22 cellular contexts compared by ENCODE assay signal in the genomic region with DNA sequence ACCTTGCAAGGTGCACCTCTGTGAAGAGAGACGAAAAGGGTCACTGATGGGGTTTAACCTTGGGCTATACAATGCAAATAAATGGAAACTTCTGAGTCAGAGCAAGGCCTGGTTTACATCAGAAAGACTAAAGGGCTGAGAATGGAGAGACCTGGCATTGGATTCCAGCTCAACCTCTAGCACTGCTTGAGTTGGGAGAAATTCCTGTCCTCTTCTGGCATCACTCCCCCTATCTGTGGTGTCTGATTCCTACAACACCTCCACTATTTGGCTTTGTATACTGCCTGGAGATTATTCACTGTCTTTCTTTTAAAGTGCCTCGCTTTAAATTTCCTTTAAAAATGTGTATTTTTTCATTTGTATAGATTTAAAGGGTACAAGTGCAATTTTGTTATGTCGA.
DNase-seq lines count a peak whose midpoint lies in the region; ATAC-seq and TF ChIP-seq lines count a peak whose summit lies in the region.
"Had no signal": no experiment of that assay in that cellular context is flagged by ENCODE, and none has a peak within 500 bp of the region (broad histone marks: within the 10 kb centered on the region; RNA-seq: fewer than 3 reads in every experiment).

No MANE protein-coding gene starts in this region.

- H3K4me3 Mint-ChIP-seq in endodermal cell (no peak overlapping the region), progenitor cell of endocrine pancreas (ENCODE audit: low read depth) (no peak overlapping the region)
- H3K4me3 Mint-ChIP-seq in CD8-positive, alpha-beta memory T cell, result no peak overlapping the region
- H3K4me3 Mint-ChIP-seq: activated B cell treated with CpG ODN at 0.5 μM for 24 hours; activated naive CD8-positive, alpha-beta T cell treated with anti-CD3 and anti-CD28 coated beads for 36 hours had no signal

- H3K27me3 Mint-ChIP-seq in endodermal cell (ENCODE audit: insufficient read depth), result no peaks in the 10 kb centered on the region
- peaks cover 21% of the 10 kb centered on the region for H3K27me3 Mint-ChIP-seq in progenitor cell of endocrine pancreas
- peaks cover 0 to 5% of the 10 kb centered on the region in 2 donors for H3K27me3 Mint-ChIP-seq in CD8-positive, alpha-beta memory T cell
- H3K27me3 Mint-ChIP-seq: activated B cell treated with CpG ODN at 0.5 μM for 24 hours had no signal

- H3K4me1 ChIP-seq in endodermal cell (ENCODE audit: control insufficient read depth, insufficient read depth, low read length), result no peaks in the 10 kb centered on the region
- no peaks in the 10 kb centered on the region for H3K4me1 ChIP-seq in CD8-positive, alpha-beta memory T cell (ENCODE audit: insufficient read depth, low read length)
- H3K4me1 ChIP-seq in foreskin keratinocyte, result no peaks in the 10 kb centered on the region

- TF ChIP-seq CTCF in GM12864 (IDR thresholded peaks at IDR 0.05; ENCODE audit: low read depth, low read length, missing control alignments) (peak; percentile 5), LNCaP clone FGC (IDR thresholded peaks at IDR 0.05; ENCODE audit: control insufficient read depth, extremely low read depth, insufficient read depth) (0 out of 2 replicates have a peak, but pooled peaks have one; percentile 20), endodermal cell (conservative IDR thresholded peaks at IDR 0.05) (peak; percentile 75), progenitor cell of endocrine pancreas (IDR thresholded peaks at IDR 0.05; ENCODE audit: unreplicated experiment) (peak; percentile 28), foreskin keratinocyte (conservative IDR thresholded peaks at IDR 0.05) (no peak)

- H3K9ac ChIP-seq in endodermal cell (ENCODE audit: extremely low read depth, low read length, poor library complexity, severe bottlenecking), result no peak overlapping the region

- no peaks in the 10 kb centered on the region for H3K27me3 ChIP-seq in endodermal cell (ENCODE audit: control insufficient read depth, insufficient read depth, low read length, poor library complexity, severe bottlenecking)
- no peaks in the 10 kb centered on the region for H3K27me3 ChIP-seq in CD8-positive, alpha-beta memory T cell (ENCODE audit: insufficient read depth, low read length, poor library complexity, severe bottlenecking)
- no peaks in the 10 kb centered on the region for H3K27me3 ChIP-seq in foreskin keratinocyte

- no peaks in the 10 kb centered on the region for H3K9me3 Mint-ChIP-seq in endodermal cell
- no peaks in the 10 kb centered on the region for H3K9me3 Mint-ChIP-seq in progenitor cell of endocrine pancreas (ENCODE audit: low read depth)
- H3K9me3 Mint-ChIP-seq in CD8-positive, alpha-beta memory T cell, result peaks cover 0 to 7% (median 2%) of the 10 kb centered on the region in 5 donors

- DNase-seq in GM12864 (ENCODE audit: low read depth), result no peak
- no peak for DNase-seq in LNCaP clone FGC (ENCODE audit: low read depth)
- DNase-seq in endodermal cell, result peak; percentile 64
- no peak for DNase-seq in progenitor cell of endocrine pancreas (ENCODE audit: low spot score, unreplicated experiment)
- DNase-seq in CD8-positive, alpha-beta memory T cell, result no peak
- DNase-seq in NCI-H1048 (lab: John Stamatoyannopoulos, UW), result no peak
- no peak for DNase-seq in foreskin keratinocyte
- DNase-seq: activated B cell treated with CpG ODN at 0.5 μM for 24 hours; activated CD4-positive, alpha-beta T cell treated with anti-CD3 and anti-CD28 coated beads, Interleukin-2, amount 50 U/mL, for 4 hours; activated CD8-positive, alpha-beta memory T cell treated with anti-CD3 and anti-CD28 coated beads, Interleukin-2, amount 50 U/mL, for 4 hours; activated naive CD8-positive, alpha-beta T cell treated with anti-CD3 and anti-CD28 coated beads for 36 hours; central memory CD4-positive, alpha-beta T cell; COR-L47; kidney glomerular epithelial cell; NCI-H1417 treated with DMSO at 0.1 percent for 48 hours; NCI-H2107; NCI-H446 treated with DMSO at 0.1 percent for 48 hours; retina; stimulated activated CD4-positive, alpha-beta T cell treated with anti-CD3 and anti-CD28 coated beads, Interleukin-2, amount 100 ng/mL, for 48 hours; stimulated activated naive CD4-positive, alpha-beta T cell had no signal

- POLR2A ChIA-PET in CD8-positive, alpha-beta memory T cell (lab: Charles Lee), result no interaction called here

- H3K27ac ChIP-seq in endodermal cell (ENCODE audit: low read depth, low read length) (no peak overlapping the region), foreskin keratinocyte (no peak overlapping the region)
- no peak overlapping the region for H3K27ac ChIP-seq in CD8-positive, alpha-beta memory T cell (ENCODE audit: low read depth, low read length)
- H3K27ac ChIP-seq: RWPE1, thoracic aorta had no signal

- no peak overlapping the region for H3K4me3 ChIP-seq in GM12864 (ENCODE audit: low read depth, low read length)
- H3K4me3 ChIP-seq in LNCaP clone FGC (ENCODE audit: low read depth, low read length), result no peak overlapping the region
- H3K4me3 ChIP-seq in endodermal cell (ENCODE audit: low read length), result no peak overlapping the region
- no peak overlapping the region for H3K4me3 ChIP-seq in CD8-positive, alpha-beta memory T cell (ENCODE audit: low read length)
- H3K4me3 ChIP-seq: thoracic aorta had no signal

- 54 to 68% methylated on average over 3 of the region's 3 CpGs for WGBS in endodermal cell (ENCODE audit: insufficient coverage in 1 of 2, insufficient read length in 1 of 2), 2 experiments

- H3K9me3 ChIP-seq in endodermal cell (ENCODE audit: control insufficient read depth, low read length), result no peaks in the 10 kb centered on the region
- H3K9me3 ChIP-seq in CD8-positive, alpha-beta memory T cell (ENCODE audit: low read length), result no peaks in the 10 kb centered on the region
- H3K9me3 ChIP-seq: thoracic aorta had no signal

- ATAC-seq in foreskin keratinocyte, result no peak

- H3K4me1 Mint-ChIP-seq in endodermal cell (no peaks in the 10 kb centered on the region), progenitor cell of endocrine pancreas (ENCODE audit: low read depth) (no peaks in the 10 kb centered on the region)
- no peaks in the 10 kb centered on the region for H3K4me1 Mint-ChIP-seq in CD8-positive, alpha-beta memory T cell
- H3K4me1 Mint-ChIP-seq: activated B cell treated with CpG ODN at 0.5 μM for 24 hours; activated naive CD8-positive, alpha-beta T cell treated with anti-CD3 and anti-CD28 coated beads for 36 hours had no signal

- no peak overlapping the region for H3K27ac Mint-ChIP-seq in endodermal cell
- H3K27ac Mint-ChIP-seq in progenitor cell of endocrine pancreas, result no peak overlapping the region
- H3K27ac Mint-ChIP-seq in CD8-positive, alpha-beta memory T cell, result no peak overlapping the region
- H3K27ac Mint-ChIP-seq: activated B cell treated with CpG ODN at 0.5 μM for 24 hours; activated naive CD8-positive, alpha-beta T cell treated with anti-CD3 and anti-CD28 coated beads for 36 hours had no signal

- no peaks in the 10 kb centered on the region for H3K36me3 ChIP-seq in endodermal cell (ENCODE audit: control insufficient read depth, insufficient read depth, low read length)
- H3K36me3 ChIP-seq in CD8-positive, alpha-beta memory T cell (ENCODE audit: insufficient read depth, low read length), result no peaks in the 10 kb centered on the region
- H3K36me3 ChIP-seq: thoracic aorta had no signal

- H3K36me3 Mint-ChIP-seq in endodermal cell (ENCODE audit: low read depth) (no peaks in the 10 kb centered on the region), progenitor cell of endocrine pancreas (ENCODE audit: insufficient read depth) (no peaks in the 10 kb centered on the region)
- no peaks in the 10 kb centered on the region for H3K36me3 Mint-ChIP-seq in CD8-positive, alpha-beta memory T cell
- H3K36me3 Mint-ChIP-seq: activated naive CD8-positive, alpha-beta T cell treated with anti-CD3 and anti-CD28 coated beads for 36 hours had no signal

- CTCF ChIA-PET in CD8-positive, alpha-beta memory T cell (lab: Charles Lee), result no interaction called here
